18 cellular contexts compared by ENCODE assay signal in the genomic region with DNA sequence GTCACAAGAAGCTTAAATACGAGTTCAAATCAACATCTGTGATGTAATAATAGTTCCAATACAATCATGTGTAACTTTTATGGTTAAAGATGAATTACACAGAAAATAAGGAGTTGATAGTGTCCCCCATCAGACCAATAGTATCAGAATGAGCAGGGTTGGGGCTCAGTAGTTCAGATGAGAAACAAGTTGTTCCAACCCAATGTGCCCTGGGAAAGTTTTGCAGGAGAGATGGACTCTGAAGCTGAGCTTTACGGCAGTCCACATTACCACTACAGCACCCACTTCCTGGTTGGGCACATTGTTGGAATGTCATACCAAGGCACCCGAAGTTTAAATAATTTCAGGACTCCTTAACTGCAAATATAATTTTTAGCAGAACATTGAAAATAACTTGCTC. TPM values are rescaled to one million over a fixed set of nuclear protein-coding genes. Genes with fewer than 3 reads are reported as not detected.
DNase-seq lines count a peak whose midpoint lies in the region; ATAC-seq and TF ChIP-seq lines count a peak whose summit lies in the region.
"Had no signal": no experiment of that assay in that cellular context is flagged by ENCODE, and none has a peak within 500 bp of the region (broad histone marks: within the 10 kb centered on the region; RNA-seq: fewer than 3 reads in every experiment).

No MANE protein-coding gene starts in this region.

- peaks cover 0 to 6% (median 0%) of the 10 kb centered on the region in 8 donors for H3K9me3 Mint-ChIP-seq in CD4-positive, alpha-beta memory T cell
- no peaks in the 10 kb centered on the region for H3K9me3 Mint-ChIP-seq in activated CD4-positive, alpha-beta memory T cell treated with anti-CD3 and anti-CD28 coated beads for 36 hours

- H3K4me1 ChIP-seq in BLaER1 (peaks cover 100% of the 10 kb centered on the region), mucosa of rectum (ENCODE audit: control insufficient read depth in 2 of 2, insufficient read depth in 2 of 2, low read length in 2 of 2) (peaks cover 0 to 6% of the 10 kb centered on the region in 2 donors)
- peaks cover 100% of the 10 kb centered on the region for H3K4me1 ChIP-seq in CD4-positive, alpha-beta memory T cell (ENCODE audit: insufficient read depth, low read length)
- H3K4me1 ChIP-seq: BE2C, testis had no signal

- peaks cover 6% of the 10 kb centered on the region; the same call in 1 of the 2 replicates for H3K27me3 ChIP-seq in BLaER1
- no peaks in the 10 kb centered on the region for H3K27me3 ChIP-seq in CD4-positive, alpha-beta memory T cell (ENCODE audit: insufficient read depth, low read length)
- no peaks in the 10 kb centered on the region for H3K27me3 ChIP-seq in mucosa of rectum (ENCODE audit: control insufficient read depth in 2 of 2, insufficient read depth in 2 of 2, low read length in 2 of 2)
- H3K27me3 ChIP-seq: BE2C, testis had no signal

- H3K36me3 ChIP-seq in BLaER1 (no peaks in the 10 kb centered on the region), mucosa of rectum (ENCODE audit: control insufficient read depth in 2 of 2, insufficient read depth in 2 of 2, low read length in 2 of 2) (no peaks in the 10 kb centered on the region)
- no peaks in the 10 kb centered on the region for H3K36me3 ChIP-seq in CD4-positive, alpha-beta memory T cell (ENCODE audit: insufficient read depth, low read length)
- H3K36me3 ChIP-seq: BE2C had no signal

- H3K27ac ChIP-seq in BLaER1 (no peak overlapping the region), mucosa of rectum (ENCODE audit: low read depth in 2 of 2, low read length in 2 of 2) (peak overlapping the region; percentile 27 to 58)
- peak overlapping the region; percentile 95 for H3K27ac ChIP-seq in CD4-positive, alpha-beta memory T cell (ENCODE audit: low read depth, low read length)
- H3K27ac ChIP-seq: hepatocyte, testis had no signal

- peaks cover 70 to 99% (median 87%) of the 10 kb centered on the region in 4 donors for H3K4me1 Mint-ChIP-seq in CD4-positive, alpha-beta memory T cell
- peaks cover 94% of the 10 kb centered on the region for H3K4me1 Mint-ChIP-seq in activated CD4-positive, alpha-beta memory T cell treated with anti-CD3 and anti-CD28 coated beads for 36 hours (ENCODE audit: low read depth)

- peak overlapping the region; percentile 96 to 100 (median 99) for H3K27ac Mint-ChIP-seq in CD4-positive, alpha-beta memory T cell
- peak overlapping the region; percentile 81 for H3K27ac Mint-ChIP-seq in activated CD4-positive, alpha-beta memory T cell treated with anti-CD3 and anti-CD28 coated beads for 36 hours

- POLR2A ChIA-PET in CD4-positive, alpha-beta memory T cell (lab: Charles Lee; ENCODE audit: partially characterized antibody) = interaction anchor here (0.8 to 13.9 kb wide), 19 partner anchors 9 to 1078 kb away, joined by 3 to 599 read pairs (median 4); partner anchors contain the start of genes CXCR4, RAB3GAP1 and ZRANB3
- POLR2A ChIA-PET in activated CD4-positive, alpha-beta memory T cell treated with anti-CD3 and anti-CD28 coated beads for 36 hours (lab: Charles Lee) = interaction anchor here (0.6 to 1.8 kb wide), 6 partner anchors 11 to 253 kb away, joined by 3 to 11 read pairs (median 4); no protein-coding TSS in a partner anchor

- no peak for ATAC-seq in omental fat pad (ENCODE audit: low FRiP score)
- ATAC-seq: right cardiac atrium had no signal

- DNase-seq in CD4-positive, alpha-beta memory T cell = no peak
- DNase-seq in activated CD4-positive, alpha-beta memory T cell treated with anti-CD3 and anti-CD28 coated beads for 36 hours = no peak
- DNase-seq in SK-N-DZ (ENCODE audit: low spot score) (no peak), kidney tubule cell (ENCODE audit: low spot score) (no peak), omental fat pad (ENCODE audit: low spot score) (no peak)
- DNase-seq in stimulated activated CD4-positive, alpha-beta T cell treated with anti-CD3 and anti-CD28 coated beads, Interleukin-2, amount 100 ng/mL, for 48 hours = no peak
- DNase-seq: BE2C, caudate nucleus, DMS79, KBM-7, kidney, NCI-H1105 treated with DMSO at 0.1 percent for 48 hours, NCI-H69, right cardiac atrium, testis had no signal

- TF ChIP-seq CTCF in omental fat pad (IDR thresholded peaks at IDR 0.05) = no peak

- no peaks in the 10 kb centered on the region; the same call in 1 of the 2 replicates for H3K9me3 ChIP-seq in BLaER1
- H3K9me3 ChIP-seq in CD4-positive, alpha-beta memory T cell (ENCODE audit: control insufficient read depth in 1 of 2, low read length in 2 of 2) = no peaks in the 10 kb centered on the region
- H3K9me3 ChIP-seq in mucosa of rectum (ENCODE audit: control insufficient read depth in 2 of 2, low read length in 2 of 2) = no peaks in the 10 kb centered on the region
- H3K9me3 ChIP-seq: BE2C, testis had no signal

- intact Hi-C loops in CD4-positive, alpha-beta memory T cell (cut with micrococcal nuclease) = loop anchor here (1.0 to 10.0 kb wide), 5 partner anchors 9 to 1078 kb away; partner anchors contain the start of genes R3HDM1, RAB3GAP1, UBXN4 and ZRANB3
- intact Hi-C loops in activated CD4-positive, alpha-beta memory T cell treated with anti-CD3 and anti-CD28 coated beads for 36 hours (cut with micrococcal nuclease) = loop anchor here (5.0 kb wide), 4 partner anchors 168 to 1078 kb away; partner anchors contain the start of gene RAB3GAP1

- H3K4me2 ChIP-seq in BLaER1 = peak overlapping the region; percentile 91
- H3K4me2 ChIP-seq: hepatocyte had no signal

- no peaks in the 10 kb centered on the region for H4K20me1 ChIP-seq in BLaER1

- H3K9ac ChIP-seq in BLaER1 (no peak overlapping the region), mucosa of rectum (ENCODE audit: low read depth in 1 of 2, low read length in 2 of 2) (peak overlapping the region in 1 of 2 donors; percentile 38)

- peaks cover 0 to 7% of the 10 kb centered on the region in 2 donors for H3K36me3 Mint-ChIP-seq in CD4-positive, alpha-beta memory T cell
- H3K36me3 Mint-ChIP-seq in activated CD4-positive, alpha-beta memory T cell treated with anti-CD3 and anti-CD28 coated beads for 36 hours = no peaks in the 10 kb centered on the region

- H3K4me3 ChIP-seq in BLaER1 = no peak overlapping the region
- no peak overlapping the region for H3K4me3 ChIP-seq in CD4-positive, alpha-beta memory T cell (ENCODE audit: low read length in 2 of 2)
- H3K4me3 ChIP-seq in mucosa of rectum (ENCODE audit: low read length in 2 of 2) = no peak overlapping the region
- H3K4me3 ChIP-seq: hepatocyte, testis had no signal

- CTCF ChIA-PET in CD4-positive, alpha-beta memory T cell (lab: Charles Lee; ENCODE audit: partially characterized antibody) = interaction anchor here (1.2 to 4.3 kb wide), 8 partner anchors 12 to 254 kb away, joined by 3 to 18 read pairs (median 4); partner anchors contain the start of gene CXCR4
- CTCF ChIA-PET in activated CD4-positive, alpha-beta memory T cell treated with anti-CD3 and anti-CD28 coated beads for 36 hours (lab: Charles Lee) = interaction anchor here (0.7 to 1.3 kb wide), 5 partner anchors 11 to 254 kb away, joined by 3 to 4 read pairs (median 3); partner anchors contain the start of gene CXCR4

- peak overlapping the region; percentile 63 to 87 (median 76) for H3K4me3 Mint-ChIP-seq in CD4-positive, alpha-beta memory T cell
- H3K4me3 Mint-ChIP-seq in activated CD4-positive, alpha-beta memory T cell treated with anti-CD3 and anti-CD28 coated beads for 36 hours = peak overlapping the region; percentile 52

- no peaks in the 10 kb centered on the region for H3K27me3 Mint-ChIP-seq in CD4-positive, alpha-beta memory T cell
- peaks cover 3% of the 10 kb centered on the region for H3K27me3 Mint-ChIP-seq in activated CD4-positive, alpha-beta memory T cell treated with anti-CD3 and anti-CD28 coated beads for 36 hours

RNA-seq across cellular contexts. Expression of gene CXCR4, which starts 12.1 kb away (rescaled TPM):
- 100 to 1,000 TPM; 306 to 308 TPM for total RNA-seq in CD4-positive, alpha-beta memory T cell
- polyA plus RNA-seq in CD4-positive, alpha-beta memory T cell = 1,000 to 10,000 TPM in 1 of 2 donors, 100 to 1,000 TPM in 1; 368 to 1,556 TPM
- 100 to 1,000 TPM; 139 to 141 TPM for total RNA-seq in activated CD4-positive, alpha-beta memory T cell treated with anti-CD3 and anti-CD28 coated beads for 36 hours
- 33.9 and 37.3 TPM in 2 replicates for polyA plus RNA-seq in SK-N-DZ (2014; cell fraction: cytosol; rRNA removed)
- 21.7 and 22.2 TPM in 2 replicates for polyA plus RNA-seq in SK-N-DZ (2014; cell fraction: nucleus; rRNA removed)
- total RNA-seq in omental fat pad = 10 to 100 TPM; 29.6 to 61.1 (median 37.8) TPM
